2 cellular contexts compared by ENCODE assay signal in the genomic region with DNA sequence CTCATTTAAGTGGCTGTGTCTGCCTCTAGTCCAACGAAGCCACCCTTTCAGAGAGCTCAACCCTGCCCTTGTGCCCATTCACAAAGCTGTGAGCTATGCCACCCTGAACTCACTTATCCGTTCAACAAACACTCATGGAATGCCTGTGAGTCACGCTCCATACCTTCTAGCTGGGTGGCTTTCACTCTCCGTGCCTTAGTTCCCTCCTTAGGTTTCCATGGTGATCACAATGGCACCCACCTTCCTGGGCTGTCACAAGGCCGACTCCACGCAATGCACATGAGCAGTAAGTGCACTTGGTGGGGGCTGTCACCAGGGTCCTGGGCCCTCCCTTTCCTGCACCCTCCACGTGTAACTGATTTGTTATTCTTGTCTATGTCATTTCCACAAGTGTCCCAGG.
TF ChIP-seq lines count a peak whose summit lies in the region.

No MANE protein-coding gene starts in this region.

TF ChIP-seq in A549, 52 proteins besides CTCF, POLR2A, EP300 and RAD21:
- no peak for TF ChIP-seq ZFP36 (IDR thresholded peaks at IDR 0.05; ENCODE audit: borderline replicate concordance, partially characterized antibody)
- no peak for TF ChIP-seq SREBF2 (IDR thresholded peaks at IDR 0.05)
- no peak for TF ChIP-seq ELK1 (IDR thresholded peaks at IDR 0.05; ENCODE audit: low read depth, low read length)
- no peak for TF ChIP-seq FOXS1 (CRISPR knock-in tag; IDR thresholded peaks at IDR 0.05)
- no peak for TF ChIP-seq HOXA7 (CRISPR knock-in tag; IDR thresholded peaks at IDR 0.05)
- TF ChIP-seq, protein P1, sequence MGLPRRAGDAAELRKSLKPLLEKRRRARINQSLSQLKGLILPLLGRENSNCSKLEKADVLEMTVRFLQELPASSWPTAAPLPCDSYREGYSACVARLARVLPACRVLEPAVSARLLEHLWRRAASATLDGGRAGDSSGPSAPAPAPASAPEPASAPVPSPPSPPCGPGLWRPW (IDR thresholded peaks at IDR 0.05): no peak
- TF ChIP-seq MAFK (IDR thresholded peaks at IDR 0.05; ENCODE audit: partially characterized antibody): no peak
- no peak for TF ChIP-seq BHLHE40 (IDR thresholded peaks at IDR 0.05; ENCODE audit: low read depth, low read length)
- TF ChIP-seq HEYL (CRISPR knock-in tag; IDR thresholded peaks at IDR 0.05): no peak
- no peak for TF ChIP-seq CHD2 (IDR thresholded peaks at IDR 0.05; ENCODE audit: low read length, partially characterized antibody)
- no peak for TF ChIP-seq TFCP2L1 (CRISPR knock-in tag; IDR thresholded peaks at IDR 0.05)
- TF ChIP-seq PHF8 (IDR thresholded peaks at IDR 0.05; ENCODE audit: borderline replicate concordance, low read depth): no peak

TF ChIP-seq in HCT116, 20 proteins besides CTCF, POLR2A, EP300 and RAD21:
- TF ChIP-seq, protein P2, sequence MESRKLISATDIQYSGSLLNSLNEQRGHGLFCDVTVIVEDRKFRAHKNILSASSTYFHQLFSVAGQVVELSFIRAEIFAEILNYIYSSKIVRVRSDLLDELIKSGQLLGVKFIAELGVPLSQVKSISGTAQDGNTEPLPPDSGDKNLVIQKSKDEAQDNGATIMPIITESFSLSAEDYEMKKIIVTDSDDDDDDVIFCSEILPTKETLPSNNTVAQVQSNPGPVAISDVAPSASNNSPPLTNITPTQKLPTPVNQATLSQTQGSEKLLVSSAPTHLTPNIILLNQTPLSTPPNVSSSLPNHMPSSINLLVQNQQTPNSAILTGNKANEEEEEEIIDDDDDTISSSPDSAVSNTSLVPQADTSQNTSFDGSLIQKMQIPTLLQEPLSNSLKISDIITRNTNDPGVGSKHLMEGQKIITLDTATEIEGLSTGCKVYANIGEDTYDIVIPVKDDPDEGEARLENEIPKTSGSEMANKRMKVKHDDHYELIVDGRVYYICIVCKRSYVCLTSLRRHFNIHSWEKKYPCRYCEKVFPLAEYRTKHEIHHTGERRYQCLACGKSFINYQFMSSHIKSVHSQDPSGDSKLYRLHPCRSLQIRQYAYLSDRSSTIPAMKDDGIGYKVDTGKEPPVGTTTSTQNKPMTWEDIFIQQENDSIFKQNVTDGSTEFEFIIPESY (IDR thresholded peaks at IDR 0.05; ENCODE audit: extremely low read depth, insufficient replicate concordance, low read length): no peak
- no peak for TF ChIP-seq ELF1 (IDR thresholded peaks at IDR 0.05; ENCODE audit: borderline replicate concordance, low read depth)
- TF ChIP-seq EZH2 (IDR thresholded peaks at IDR 0.05): no peak
- no peak for TF ChIP-seq FOSL1 (IDR thresholded peaks at IDR 0.05; ENCODE audit: low read depth)
- TF ChIP-seq POLR2AphosphoS5 (IDR thresholded peaks at IDR 0.05; ENCODE audit: low read depth, low read length): no peak
- no peak for TF ChIP-seq CEBPB (IDR thresholded peaks at IDR 0.05; ENCODE audit: low read depth)
- TF ChIP-seq CBX3 (IDR thresholded peaks at IDR 0.05; ENCODE audit: low read depth): no peak
